Comparison of ENCODE assay signal across 7 cellular contexts in genomic region chr9:42534984-42535325, GRCh38.
DNase-seq lines count a peak whose midpoint lies in the region; ATAC-seq, FAIRE-seq and TF ChIP-seq lines count a peak whose summit lies in the region.
"Not testable (repeated sequence)": the region's sequence is repeated elsewhere in the genome, so short reads cannot be mapped to it uniquely, and the experiment has no call there.

No MANE protein-coding gene starts in this region.

- H3K9me3 Mint-ChIP-seq in T-helper 2 cell treated with Interferon-gamma antibody and Interleukin-4, amounts not matched to agents 5 μg/mL and 100 μg/mL, for 36 hours; activated naive CD4-positive, alpha-beta T cell treated with anti-CD3 and anti-CD28 coated beads, Interleukin-2, amount 10 ng/mL, durations not matched to agents 7 days and 5 days: not testable (repeated sequence)

- not testable (repeated sequence) for H3K27me3 Mint-ChIP-seq in T-helper 2 cell treated with Interferon-gamma antibody and Interleukin-4, amounts not matched to agents 5 μg/mL and 100 μg/mL, for 36 hours (ENCODE audit: low read depth); activated naive CD4-positive, alpha-beta T cell treated with anti-CD3 and anti-CD28 coated beads, Interleukin-2, amount 10 ng/mL, durations not matched to agents 7 days and 5 days

- dilution Hi-C loops in IMR-90 (cut with HindIII; ENCODE audit: low sequenced_read_pairs, unreplicated experiment): not testable (repeated sequence)

- H3K4me1 ChIP-seq in IMR-90 (ENCODE audit: control insufficient read depth, insufficient read depth, low read length); kidney (ENCODE audit: control insufficient read depth in 1 of 2, insufficient read depth in 1 of 2, low read depth in 1 of 2, low read length in 2 of 2); spleen: not testable (repeated sequence)

- H3K14ac ChIP-seq in IMR-90 (replicated peaks; ENCODE audit: low read depth, low read length): not testable (repeated sequence)

- not testable (repeated sequence) for H3K36me3 Mint-ChIP-seq in T-helper 2 cell treated with Interferon-gamma antibody and Interleukin-4, amounts not matched to agents 5 μg/mL and 100 μg/mL, for 36 hours (ENCODE audit: low read depth); activated naive CD4-positive, alpha-beta T cell treated with anti-CD3 and anti-CD28 coated beads, Interleukin-2, amount 10 ng/mL, durations not matched to agents 7 days and 5 days

- not testable (repeated sequence) for H4K5ac ChIP-seq in IMR-90 (ENCODE audit: low read depth, low read length)

- H3K56ac ChIP-seq in IMR-90 (ENCODE audit: extremely low read depth, insufficient read depth, low read length): not testable (repeated sequence)

- DNase-seq in GM18507 (ENCODE audit: extremely low spot score, insufficient read length, low read depth): not testable (repeated sequence)
- DNase-seq in IMR-90: peak; percentile 2
- DNase-seq in T-helper 2 cell treated with Interferon-gamma antibody and Interleukin-4, amounts not matched to agents 5 μg/mL and 100 μg/mL, for 36 hours (ENCODE audit: low spot score): peak; percentile 17
- DNase-seq in activated naive CD4-positive, alpha-beta T cell treated with anti-CD3 and anti-CD28 coated beads, Interleukin-2, amount 10 ng/mL, durations not matched to agents 7 days and 5 days: peak; percentile 23
- DNase-seq in fibroblast of gingiva (ENCODE audit: low read depth): peak; percentile 7
- DNase-seq in kidney: peak; percentile 32
- DNase-seq in spleen: peak; percentile 81

- CTCF ChIA-PET in IMR-90 (lab: Yijun Ruan, JAX); activated naive CD4-positive, alpha-beta T cell treated with anti-CD3 and anti-CD28 coated beads, Interleukin-2, amount 10 ng/mL, durations not matched to agents 7 days and 5 days (lab: Charles Lee): not testable (repeated sequence)

- not testable (repeated sequence) for H3K27ac Mint-ChIP-seq in T-helper 2 cell treated with Interferon-gamma antibody and Interleukin-4, amounts not matched to agents 5 μg/mL and 100 μg/mL, for 36 hours; activated naive CD4-positive, alpha-beta T cell treated with anti-CD3 and anti-CD28 coated beads, Interleukin-2, amount 10 ng/mL, durations not matched to agents 7 days and 5 days

- not testable (repeated sequence) for H2BK20ac ChIP-seq in IMR-90 (ENCODE audit: low read depth, low read length)

- ATAC-seq in IMR-90 (ENCODE audit: low read depth): not testable (repeated sequence)

- peak; percentile 21 for FAIRE-seq in GM18507 (lab: Jason Lieb, UNC)
- not testable (repeated sequence) for FAIRE-seq in kidney (lab: Jason Lieb, UNC)

- TF ChIP-seq POLR2A in IMR-90 (IDR thresholded peaks at IDR 0.05; ENCODE audit: low read depth, low read length); spleen (IDR thresholded peaks at IDR 0.05): not testable (repeated sequence)

- not testable (repeated sequence) for H2BK5ac ChIP-seq in IMR-90 (ENCODE audit: low read depth, low read length, poor library complexity, severe bottlenecking)

- not testable (repeated sequence) for H2BK15ac ChIP-seq in IMR-90 (ENCODE audit: low read depth, low read length)

- not testable (repeated sequence) for H2AK5ac ChIP-seq in IMR-90 (ENCODE audit: low read depth, low read length)

- H3K4me3 Mint-ChIP-seq in T-helper 2 cell treated with Interferon-gamma antibody and Interleukin-4, amounts not matched to agents 5 μg/mL and 100 μg/mL, for 36 hours; activated naive CD4-positive, alpha-beta T cell treated with anti-CD3 and anti-CD28 coated beads, Interleukin-2, amount 10 ng/mL, durations not matched to agents 7 days and 5 days: not testable (repeated sequence)

- H2AFZ ChIP-seq in IMR-90 (replicated peaks; ENCODE audit: low read length, poor library complexity): not testable (repeated sequence)

- not testable (repeated sequence) for H3K36me3 ChIP-seq in IMR-90 (ENCODE audit: control insufficient read depth, insufficient read depth, low read length); kidney (ENCODE audit: control insufficient read depth in 1 of 2, insufficient read depth in 2 of 2, low read length in 2 of 2); spleen

- POLR2A ChIA-PET in IMR-90 (lab: Charles Lee; ENCODE audit: unreplicated experiment): not testable (repeated sequence)

- not testable (repeated sequence) for H3K9me3 ChIP-seq in IMR-90 (ENCODE audit: control insufficient read depth, insufficient read depth, low read length); kidney (ENCODE audit: control insufficient read depth in 1 of 2, low read length in 2 of 2); spleen

- H3K4me2 ChIP-seq in IMR-90 (ENCODE audit: low read depth, low read length): not testable (repeated sequence)

- H4K91ac ChIP-seq in IMR-90 (ENCODE audit: insufficient read depth, low read depth, low read length): not testable (repeated sequence)

- H2AK9ac ChIP-seq in IMR-90 (replicated peaks; ENCODE audit: low read depth, low read length, poor library complexity): not testable (repeated sequence)

- not testable (repeated sequence) for H3K4me1 Mint-ChIP-seq in T-helper 2 cell treated with Interferon-gamma antibody and Interleukin-4, amounts not matched to agents 5 μg/mL and 100 μg/mL, for 36 hours (ENCODE audit: low read depth); activated naive CD4-positive, alpha-beta T cell treated with anti-CD3 and anti-CD28 coated beads, Interleukin-2, amount 10 ng/mL, durations not matched to agents 7 days and 5 days

- TF ChIP-seq RAD21 in IMR-90 (IDR thresholded peaks at IDR 0.05; ENCODE audit: low read length): not testable (repeated sequence)

- H3K4me3 ChIP-seq in IMR-90 (ENCODE audit: insufficient read depth, low read depth, low read length); kidney (ENCODE audit: low read length in 2 of 2); spleen: not testable (repeated sequence)

- not testable (repeated sequence) for H3K9ac ChIP-seq in IMR-90 (ENCODE audit: low read depth, low read length); kidney (ENCODE audit: low read length in 2 of 2)

- TF ChIP-seq CTCF in IMR-90 (conservative IDR thresholded peaks at IDR 0.05; ENCODE audit: low read depth, low read length); kidney (IDR thresholded peaks at IDR 0.05; ENCODE audit: borderline replicate concordance, extremely low read depth, insufficient read depth): not testable (repeated sequence)
- TF ChIP-seq CTCF in spleen (IDR thresholded peaks at IDR 0.05 in 8 of 11, conservative IDR thresholded peaks at IDR 0.05 in 3 of 11): peak in 2 of 11 experiments; percentile 11 to 34

- not testable (repeated sequence) for H3K27ac ChIP-seq in IMR-90 (ENCODE audit: insufficient read depth, low read length); kidney (ENCODE audit: low read depth in 2 of 2, low read length in 2 of 2); spleen

- not testable (repeated sequence) for H3K79me1 ChIP-seq in IMR-90 (ENCODE audit: low read depth in 1 of 2, low read length in 2 of 2)

- in situ Hi-C loops in IMR-90 (cut with MboI; ENCODE audit: low sequenced_read_pairs): not testable (repeated sequence)

- not testable (repeated sequence) for H3K18ac ChIP-seq in IMR-90 (ENCODE audit: low read depth, low read length)

- H3K23ac ChIP-seq in IMR-90 (ENCODE audit: low read depth, low read length): not testable (repeated sequence)

- not testable (repeated sequence) for H4K8ac ChIP-seq in IMR-90 (ENCODE audit: low read depth in 2 of 2, low read length in 2 of 2)

- not testable (repeated sequence) for H3K4ac ChIP-seq in IMR-90 (ENCODE audit: low read depth, low read length)

- intact Hi-C loops in IMR-90 (cut with micrococcal nuclease); kidney (cut with DNase I); spleen (cut with DNase I; ENCODE audit: low total_unique reads): not testable (repeated sequence)

- not testable (repeated sequence) for BruUV-seq in IMR-90 (replicated peaks; lab: Mats Ljungman, UMichigan)

- H2BK120ac ChIP-seq in IMR-90 (ENCODE audit: low read depth, low read length): not testable (repeated sequence)

- WGBS in IMR-90 (ENCODE audit: extremely low coverage in 2 of 2, insufficient read length in 1 of 2), 2 experiments: no CpG with 5 or more reads among the region's 6 CpGs
- WGBS in spleen, 5 donors: 24 to 33% (median 30%) methylated on average over 6 of the region's 6 CpGs

- not testable (repeated sequence) for H4K20me1 ChIP-seq in IMR-90 (ENCODE audit: insufficient read depth, low read length)

- H3K9me1 ChIP-seq in IMR-90 (ENCODE audit: insufficient read depth, low read length): not testable (repeated sequence)

- H3K27me3 ChIP-seq in IMR-90 (ENCODE audit: control insufficient read depth, insufficient read depth, low read length); spleen (replicated peaks in 1 of 7): not testable (repeated sequence)
